Comparison of ENCODE assay signal across 8 cellular contexts in the genomic region with DNA sequence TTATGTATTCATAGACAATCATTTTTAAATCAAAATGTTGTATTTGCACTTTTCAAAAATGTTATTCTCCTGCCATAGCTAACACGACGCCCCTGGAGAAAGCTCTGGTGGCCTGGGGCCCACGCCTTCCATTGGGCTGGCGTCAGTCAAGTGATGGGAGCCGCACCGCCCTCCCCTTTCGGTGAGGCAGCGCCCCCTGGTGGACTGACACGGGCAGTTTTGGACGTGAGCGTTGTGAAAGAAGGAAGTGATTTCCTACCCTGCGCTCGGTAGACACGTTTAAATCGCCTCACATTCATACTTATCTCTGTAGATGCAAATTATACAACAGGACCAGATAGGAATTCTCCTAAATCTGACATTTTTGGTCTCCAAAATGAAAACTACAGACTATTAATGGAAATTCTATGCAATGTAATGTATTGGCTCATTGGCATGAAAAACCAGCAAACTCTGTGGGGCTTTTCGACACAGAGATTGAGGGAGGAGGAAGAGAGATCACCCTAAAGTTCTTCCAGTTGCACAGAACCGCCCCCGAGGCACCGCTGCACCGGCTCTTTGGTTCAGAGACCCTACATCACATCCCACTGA.
DNase-seq lines count a peak whose midpoint lies in the region; TF ChIP-seq lines count a peak whose summit lies in the region.

No MANE protein-coding gene starts in this region.

- H3K9me3 Mint-ChIP-seq in activated CD4-positive, alpha-beta memory T cell treated with anti-CD3 and anti-CD28 coated beads, Interleukin-2, amount 10 ng/mL, durations not matched to agents 7 days and 5 days = peaks cover 3% of the 10 kb centered on the region
- no peaks in the 10 kb centered on the region for H3K9me3 Mint-ChIP-seq in glutamatergic neuron (ENCODE audit: unreplicated experiment)

- H3K9me3 ChIP-seq in HEK293 (ENCODE audit: control insufficient read depth, insufficient read depth, low read depth, low read length) = no peaks in the 10 kb centered on the region

- H3K27ac ChIP-seq in HEK293 (ENCODE audit: extremely low read depth, low read depth, low read length) = no peak overlapping the region

- no peaks in the 10 kb centered on the region for H3K4me1 Mint-ChIP-seq in activated CD4-positive, alpha-beta memory T cell treated with anti-CD3 and anti-CD28 coated beads, Interleukin-2, amount 10 ng/mL, durations not matched to agents 7 days and 5 days
- peaks cover 25% of the 10 kb centered on the region for H3K4me1 Mint-ChIP-seq in glutamatergic neuron (ENCODE audit: low read depth, unreplicated experiment)

- peak; percentile 16 for DNase-seq in SIG-M5 treated with dmso at 0.1 percent for 504 hours (lab: John Stamatoyannopoulos, UW; ENCODE audit: unreplicated experiment)
- no peak for DNase-seq in SIG-M5 (lab: John Stamatoyannopoulos, UW)
- peak; percentile 73 for DNase-seq in NCI-H1092 (lab: John Stamatoyannopoulos, UW)
- DNase-seq in activated CD4-positive, alpha-beta memory T cell treated with anti-CD3 and anti-CD28 coated beads, Interleukin-2, amount 10 ng/mL, durations not matched to agents 7 days and 5 days = peak; percentile 55
- peak; percentile 96 for DNase-seq in glutamatergic neuron
- DNase-seq in renal cortical epithelial cell (ENCODE audit: low read depth) = peak; percentile 2
- DNase-seq in cortex of kidney (lab: John Stamatoyannopoulos, UW) = no peak

- no peak overlapping the region for H3K4me3 Mint-ChIP-seq in activated CD4-positive, alpha-beta memory T cell treated with anti-CD3 and anti-CD28 coated beads, Interleukin-2, amount 10 ng/mL, durations not matched to agents 7 days and 5 days
- no peak overlapping the region for H3K4me3 Mint-ChIP-seq in glutamatergic neuron (ENCODE audit: unreplicated experiment)

- POLR2A ChIA-PET in HEK293 (lab: Yijun Ruan, JAX) = no interaction called here
- POLR2A ChIA-PET in activated CD4-positive, alpha-beta memory T cell treated with anti-CD3 and anti-CD28 coated beads, Interleukin-2, amount 10 ng/mL, durations not matched to agents 7 days and 5 days (lab: Charles Lee) = no interaction called here

- H3K27me3 Mint-ChIP-seq in activated CD4-positive, alpha-beta memory T cell treated with anti-CD3 and anti-CD28 coated beads, Interleukin-2, amount 10 ng/mL, durations not matched to agents 7 days and 5 days = no peaks in the 10 kb centered on the region
- H3K27me3 Mint-ChIP-seq in glutamatergic neuron (ENCODE audit: unreplicated experiment) = no peaks in the 10 kb centered on the region

- H3K36me3 ChIP-seq in HEK293 (ENCODE audit: control insufficient read depth in 2 of 2, insufficient read depth in 1 of 2, low read length in 2 of 2) = no peaks in the 10 kb centered on the region

- TF ChIP-seq CTCF in HEK293 (tag by site-specific recombination; IDR thresholded peaks at IDR 0.05) = no peak
- TF ChIP-seq CTCF in glutamatergic neuron (IDR thresholded peaks at IDR 0.05; ENCODE audit: partially characterized antibody, unreplicated experiment) = peak; percentile 98

- no peak overlapping the region for H3K4me3 ChIP-seq in HEK293 (ENCODE audit: low read depth, low read length)

- H3K4me1 ChIP-seq in HEK293 (ENCODE audit: control insufficient read depth, insufficient read depth, low read length) = no peaks in the 10 kb centered on the region

- no peak overlapping the region for H3K27ac Mint-ChIP-seq in activated CD4-positive, alpha-beta memory T cell treated with anti-CD3 and anti-CD28 coated beads, Interleukin-2, amount 10 ng/mL, durations not matched to agents 7 days and 5 days
- H3K27ac Mint-ChIP-seq in glutamatergic neuron (ENCODE audit: unreplicated experiment) = peak overlapping the region; percentile 56

- CTCF ChIA-PET in HEK293 (lab: Yijun Ruan, JAX) = interaction anchor here (0.5 to 2.0 kb wide), 20 partner anchors 8 to 1638 kb away, joined by 3 to 8 read pairs (median 4); no protein-coding TSS in a partner anchor
- CTCF ChIA-PET in activated CD4-positive, alpha-beta memory T cell treated with anti-CD3 and anti-CD28 coated beads, Interleukin-2, amount 10 ng/mL, durations not matched to agents 7 days and 5 days (lab: Charles Lee) = interaction anchor here (0.8 to 1.7 kb wide), 5 partner anchors 9 to 1407 kb away, joined by 3 to 7 read pairs (median 3); no protein-coding TSS in a partner anchor

- no peaks in the 10 kb centered on the region for H3K36me3 Mint-ChIP-seq in activated CD4-positive, alpha-beta memory T cell treated with anti-CD3 and anti-CD28 coated beads, Interleukin-2, amount 10 ng/mL, durations not matched to agents 7 days and 5 days (ENCODE audit: low read depth)
- no peaks in the 10 kb centered on the region for H3K36me3 Mint-ChIP-seq in glutamatergic neuron (ENCODE audit: unreplicated experiment)

TF ChIP-seq in HEK293, 187 proteins besides CTCF, POLR2A, EP300 and RAD21:
- TF ChIP-seq ZNF23 (tag by site-specific recombination; IDR thresholded peaks at IDR 0.05; ENCODE audit: borderline replicate concordance) = no peak
- TF ChIP-seq, protein P1, sequence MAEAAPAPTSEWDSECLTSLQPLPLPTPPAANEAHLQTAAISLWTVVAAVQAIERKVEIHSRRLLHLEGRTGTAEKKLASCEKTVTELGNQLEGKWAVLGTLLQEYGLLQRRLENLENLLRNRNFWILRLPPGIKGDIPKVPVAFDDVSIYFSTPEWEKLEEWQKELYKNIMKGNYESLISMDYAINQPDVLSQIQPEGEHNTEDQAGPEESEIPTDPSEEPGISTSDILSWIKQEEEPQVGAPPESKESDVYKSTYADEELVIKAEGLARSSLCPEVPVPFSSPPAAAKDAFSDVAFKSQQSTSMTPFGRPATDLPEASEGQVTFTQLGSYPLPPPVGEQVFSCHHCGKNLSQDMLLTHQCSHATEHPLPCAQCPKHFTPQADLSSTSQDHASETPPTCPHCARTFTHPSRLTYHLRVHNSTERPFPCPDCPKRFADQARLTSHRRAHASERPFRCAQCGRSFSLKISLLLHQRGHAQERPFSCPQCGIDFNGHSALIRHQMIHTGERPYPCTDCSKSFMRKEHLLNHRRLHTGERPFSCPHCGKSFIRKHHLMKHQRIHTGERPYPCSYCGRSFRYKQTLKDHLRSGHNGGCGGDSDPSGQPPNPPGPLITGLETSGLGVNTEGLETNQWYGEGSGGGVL (tag by site-specific recombination; IDR thresholded peaks at IDR 0.05) = no peak
- TF ChIP-seq ZNF654 (tag by site-specific recombination; IDR thresholded peaks at IDR 0.05; ENCODE audit: low read depth) = peak; percentile 46
TF ChIP-seq in HEK293: peak in this region for 1.

Comparison
In these comparisons a context has a peak if more than half of its experiments do, and no peak if none do; other contexts are left out.
1. DNase-seq: peak in SIG-M5 treated with dmso at 0.1 percent for 504 hours (single experiment), NCI-H1092 (single experiment), activated CD4-positive, alpha-beta memory T cell treated with anti-CD3 and anti-CD28 coated beads, Interleukin-2, amount 10 ng/mL, durations not matched to agents 7 days and 5 days (single experiment), glutamatergic neuron (single experiment) and renal cortical epithelial cell (single experiment); none in SIG-M5 (single experiment) and cortex of kidney (single experiment).